ENCODE assay signal across 16 cellular contexts in genomic region chr14:70885343-70886014, GRCh38. TPM values are rescaled to one million over a fixed set of nuclear protein-coding genes. Genes with fewer than 3 reads are reported as not detected.
DNase-seq lines count a peak whose midpoint lies in the region; ATAC-seq, FAIRE-seq and TF ChIP-seq lines count a peak whose summit lies in the region.
"Had no signal": no experiment of that assay in that cellular context is flagged by ENCODE, and none has a peak within 500 bp of the region (broad histone marks: within the 10 kb centered on the region; RNA-seq: fewer than 3 reads in every experiment).

No MANE protein-coding gene starts in this region.

- 74 to 83% (median 79%) methylated on average over 5 of the region's 5 CpGs for WGBS in adrenal gland, 4 donors

- no peak overlapping the region for H3K4me3 ChIP-seq in A673 (ENCODE audit: low read depth, low read length, poor library complexity, severe bottlenecking)
- H3K4me3 ChIP-seq in adrenal gland = no peak overlapping the region

- H3K9me3 ChIP-seq in A673 (ENCODE audit: low read depth, low read length, poor library complexity, severe bottlenecking) (no peaks in the 10 kb centered on the region), adrenal gland (replicated peaks in 1 of 3) (no peaks in the 10 kb centered on the region)
- H3K9me3 ChIP-seq: BE2C had no signal

- H3K36me3 ChIP-seq in A673 (ENCODE audit: insufficient read depth, low read length, poor library complexity, severe bottlenecking) (no peaks in the 10 kb centered on the region), adrenal gland (replicated peaks in 1 of 2) (no peaks in the 10 kb centered on the region)
- H3K36me3 ChIP-seq: BE2C had no signal

- intact Hi-C loops in A673 (cut with micrococcal nuclease; ENCODE audit: unreplicated experiment) (no loop called here), adrenal gland (cut with DNase I) (no loop called here)

- peak overlapping the region in 4 of 6 donors; percentile 87 to 94 (median 92) for H3K27ac Mint-ChIP-seq in immature natural killer cell
- peak overlapping the region in 4 of 10 donors; percentile 9 to 86 (median 28) for H3K27ac Mint-ChIP-seq in naive thymus-derived CD8-positive, alpha-beta T cell
- H3K27ac Mint-ChIP-seq: progenitor cell of endocrine pancreas had no signal

- H3K9me3 Mint-ChIP-seq in immature natural killer cell = no peaks in the 10 kb centered on the region
- H3K9me3 Mint-ChIP-seq in naive thymus-derived CD8-positive, alpha-beta T cell = no peaks in the 10 kb centered on the region
- H3K9me3 Mint-ChIP-seq: dendritic cell treated with granulocyte-macrophage colony-stimulating factor and Interleukin-4, amounts not matched to agents 40 ng/mL and 50 ng/mL, for 4 days had no signal

- peaks cover 88% of the 10 kb centered on the region for H3K4me1 ChIP-seq in A673 (ENCODE audit: insufficient read depth, low read length, poor library complexity, severe bottlenecking)
- peaks cover 0 to 6% of the 10 kb centered on the region in 2 donors for H3K4me1 ChIP-seq in adrenal gland (replicated peaks in 1 of 2)

- no peak for TF ChIP-seq POLR2A in GM12891 (IDR thresholded peaks at IDR 0.05; ENCODE audit: low read depth, low read length)
- TF ChIP-seq POLR2A in adrenal gland (IDR thresholded peaks at IDR 0.05) = no peak

- ATAC-seq in naive thymus-derived CD8-positive, alpha-beta T cell = no peak
- ATAC-seq: HCT116 had no signal

- CTCF ChIA-PET in A673 (lab: Charles Lee) = interaction anchor here (0.7 kb wide), 1 partner anchor 22 kb away, joined by 3 read pairs; the partner anchor contains the start of gene PCNX1

- POLR2A ChIA-PET in A673 (lab: Charles Lee; ENCODE audit: low non-redundant PET) = no interaction called here
- POLR2A ChIA-PET in naive thymus-derived CD8-positive, alpha-beta T cell (lab: Charles Lee) = interaction anchor here (0.7 to 2.6 kb wide), 4 partner anchors 9 to 62 kb away, joined by 3 to 8 read pairs (median 4); partner anchors contain the start of gene PCNX1

- TF ChIP-seq CTCF in A673 (conservative IDR thresholded peaks at IDR 0.05; ENCODE audit: low read depth, low read length) (no peak), adrenal gland (IDR thresholded peaks at IDR 0.05) (no peak)

- peak overlapping the region in 4 of 5 donors; percentile 9 to 81 (median 50) for H3K4me3 Mint-ChIP-seq in immature natural killer cell
- H3K4me3 Mint-ChIP-seq in naive thymus-derived CD8-positive, alpha-beta T cell = peak overlapping the region in 3 of 10 donors; percentile 25 to 74 (median 33)
- H3K4me3 Mint-ChIP-seq: dendritic cell treated with granulocyte-macrophage colony-stimulating factor and Interleukin-4, amounts not matched to agents 40 ng/mL and 50 ng/mL, for 4 days had no signal

- peak; percentile 50 for FAIRE-seq in GM12891 (lab: Jason Lieb, UNC)

- H3K4me1 Mint-ChIP-seq in immature natural killer cell = peaks cover 78 to 81% of the 10 kb centered on the region in 2 donors
- peaks cover 50 to 79% (median 72%) of the 10 kb centered on the region in 4 donors for H3K4me1 Mint-ChIP-seq in naive thymus-derived CD8-positive, alpha-beta T cell

- DNase-seq in A673 (ENCODE audit: low spot score) = no peak
- DNase-seq in GM12891 (ENCODE audit: insufficient read length, low spot score) = no peak
- peak; percentile 59 to 73 for DNase-seq in activated CD4-positive, alpha-beta T cell treated with anti-CD3 and anti-CD28 coated beads, Interleukin-2, amount 50 U/mL, for 48 hours
- no peak for DNase-seq in immature natural killer cell
- DNase-seq in dermis blood vessel endothelial cell = no peak
- DNase-seq in kidney glomerular epithelial cell (lab: John Stamatoyannopoulos, UW) = no peak
- no peak for DNase-seq in naive thymus-derived CD8-positive, alpha-beta T cell
- no peak for DNase-seq in adrenal gland
- DNase-seq: BE2C, mesendoderm, NCI-H1417 treated with DMSO at 0.1 percent for 48 hours, NCI-H526, Right ventricle myocardium superior had no signal

- H3K27me3 ChIP-seq in A673 (replicated peaks; ENCODE audit: insufficient read depth, low read depth, low read length, poor library complexity) = no peaks in the 10 kb centered on the region
- H3K27me3 ChIP-seq in adrenal gland = no peaks in the 10 kb centered on the region
- H3K27me3 ChIP-seq: BE2C had no signal

- peaks cover 2 to 8% (median 2%) of the 10 kb centered on the region in 3 donors for H3K27me3 Mint-ChIP-seq in immature natural killer cell (ENCODE audit: low read depth in 3 of 3)
- H3K27me3 Mint-ChIP-seq in naive thymus-derived CD8-positive, alpha-beta T cell = no peaks in the 10 kb centered on the region

- BruUV-seq in A673 (replicated peaks; lab: Mats Ljungman, UMichigan) = no TSS peak

- peak overlapping the region; percentile 69 for H3K27ac ChIP-seq in A673 (ENCODE audit: low read depth, low read length, poor library complexity, severe bottlenecking)
- no peak overlapping the region for H3K27ac ChIP-seq in adrenal gland

- no peaks in the 10 kb centered on the region for H3K36me3 Mint-ChIP-seq in immature natural killer cell
- no peaks in the 10 kb centered on the region for H3K36me3 Mint-ChIP-seq in naive thymus-derived CD8-positive, alpha-beta T cell

TF ChIP-seq in GM12891, 5 proteins besides CTCF, POLR2A, EP300 and RAD21:
- TF ChIP-seq TAF1 (IDR thresholded peaks at IDR 0.05; ENCODE audit: low read depth, low read length) (no peak), PAX5 (IDR thresholded peaks at IDR 0.05; ENCODE audit: insufficient read depth, low read length, severe bottlenecking) (no peak), POLR2AphosphoS5 (IDR thresholded peaks at IDR 0.05; ENCODE audit: low read depth, low read length) (no peak), POU2F2 (IDR thresholded peaks at IDR 0.05; ENCODE audit: low read depth, low read length) (no peak), SPI1 (IDR thresholded peaks at IDR 0.05; ENCODE audit: low read depth, low read length) (no peak)

RNA-seq across cellular contexts. Expression of gene PCNX1, which starts 21.8 kb away (rescaled TPM):
- 46.8 and 60.7 TPM in 2 replicates for total RNA-seq in A673 (2021)
- 7.6 TPM for polyA plus RNA-seq in GM12891 (2012; ENCODE audit: low read depth, missing spikeins)
- polyA plus RNA-seq in immature natural killer cell = 10 to 100 TPM in 1 of 3 donors, 1 to 10 TPM in 2; 4.6 to 17.2 (median 4.6) TPM
- 33.4 and 49.0 TPM in 2 replicates for total RNA-seq in dermis blood vessel endothelial cell
- 10 to 100 TPM; 73.7 to 78.6 TPM for total RNA-seq in naive thymus-derived CD8-positive, alpha-beta T cell
- 1 to 10 TPM; 5.5 to 8.3 (median 7.9) TPM for polyA plus RNA-seq in naive thymus-derived CD8-positive, alpha-beta T cell
- total RNA-seq in adrenal gland = 100 to 1,000 TPM in 5 of 8 donors, 10 to 100 TPM in 3; 84.1 to 196 (median 118) TPM
- polyA plus RNA-seq in adrenal gland = 10 to 100 TPM; 11.3 to 97.8 (median 15.2) TPM

Comparison
In these comparisons a context has a peak if more than half of its experiments do, and no peak if none do; other contexts are left out.
1. DNase-seq: peak in activated CD4-positive, alpha-beta T cell treated with anti-CD3 and anti-CD28 coated beads, Interleukin-2, amount 50 U/mL, for 48 hours (2 of 2); none in A673 (single experiment), GM12891 (single experiment), immature natural killer cell (0 of 3), dermis blood vessel endothelial cell (single experiment), kidney glomerular epithelial cell (single experiment), naive thymus-derived CD8-positive, alpha-beta T cell (0 of 10) and adrenal gland (0 of 7).